17 cellular contexts compared by ENCODE assay signal in genomic region chr5:110544603-110545002, GRCh38.
A peak's percentile ranks its signal among the peaks of the same experiment; 100 is the strongest.
DNase-seq lines count a peak whose midpoint lies in the region; ATAC-seq, FAIRE-seq and TF ChIP-seq lines count a peak whose summit lies in the region.
"Had no signal": no experiment of that assay in that cellular context is flagged by ENCODE, and none has a peak within 500 bp of the region (broad histone marks: within the 10 kb centered on the region; RNA-seq: fewer than 3 reads in every experiment).

No MANE protein-coding gene starts in this region.

- H3K9ac ChIP-seq in kidney (ENCODE audit: low read length in 2 of 2), result no peak overlapping the region

- H3K36me3 ChIP-seq in bronchial epithelial cell (ENCODE audit: control insufficient read depth, insufficient read depth, low read length) (no peaks in the 10 kb centered on the region), kidney (ENCODE audit: control insufficient read depth in 1 of 2, insufficient read depth in 2 of 2, low read length in 2 of 2) (no peaks in the 10 kb centered on the region)
- H3K36me3 ChIP-seq: BE2C had no signal

- DNase-seq in LHCN-M2 (ENCODE audit: low read depth) (peak; percentile 10), bronchial epithelial cell (ENCODE audit: low read depth) (peak; percentile 41), kidney (no peak), HT-29 (ENCODE audit: low spot score) (no peak), urothelium cell line (ENCODE audit: low spot score) (no peak), cerebellum (ENCODE audit: low spot score) (no peak)
- DNase-seq: BE2C; CD4-positive, alpha-beta memory T cell; DMS79 had no signal

- FAIRE-seq in bronchial epithelial cell (lab: Jason Lieb, UNC) (no peak), kidney (lab: Jason Lieb, UNC) (peak; percentile 3), urothelium cell line (lab: Jason Lieb, UNC) (no peak)
- FAIRE-seq: A549, GM12891, GM19239, H54, HepG2, HTR-8/SVneo had no signal

- H3K4me3 ChIP-seq in bronchial epithelial cell (ENCODE audit: low read depth, low read length), result no peak overlapping the region
- no peak overlapping the region for H3K4me3 ChIP-seq in kidney (ENCODE audit: low read length in 2 of 2)
- H3K4me3 ChIP-seq: A549 had no signal

- ATAC-seq in GM18511 (IDR thresholded peaks at IDR 0.05; ENCODE audit: unreplicated experiment), result no peak
- ATAC-seq: A549, HepG2 had no signal

- no peaks in the 10 kb centered on the region for H3K27me3 ChIP-seq in bronchial epithelial cell (ENCODE audit: control insufficient read depth, insufficient read depth, low read length)
- H3K27me3 ChIP-seq: BE2C had no signal

- H3K27ac ChIP-seq in kidney (ENCODE audit: low read depth in 2 of 2, low read length in 2 of 2), result no peak overlapping the region
- H3K27ac ChIP-seq: A549, C4-2B had no signal

- H3K4me1 ChIP-seq in kidney (ENCODE audit: control insufficient read depth in 1 of 2, insufficient read depth in 1 of 2, low read depth in 1 of 2, low read length in 2 of 2), result no peaks in the 10 kb centered on the region
- H3K4me1 ChIP-seq: A549 had no signal

- TF ChIP-seq CTCF in bronchial epithelial cell (IDR thresholded peaks at IDR 0.05; ENCODE audit: insufficient read depth, low read length, severe bottlenecking) (no peak), kidney (IDR thresholded peaks at IDR 0.05; ENCODE audit: borderline replicate concordance, extremely low read depth, insufficient read depth) (no peak)

- intact Hi-C loops in kidney (cut with DNase I), result no loop called here

- no peaks in the 10 kb centered on the region for H3K9me3 ChIP-seq in kidney (ENCODE audit: control insufficient read depth in 1 of 2, low read length in 2 of 2)
- H3K9me3 ChIP-seq: A549, BE2C had no signal

Comparison
In these comparisons a context has a peak if more than half of its experiments do, and no peak if none do; other contexts are left out.
1. DNase-seq: peak in LHCN-M2 (single experiment) and bronchial epithelial cell (single experiment); none in kidney (single experiment), HT-29 (single experiment), urothelium cell line (single experiment) and cerebellum (single experiment).